2 cellular contexts compared by ENCODE assay signal in the genomic region with DNA sequence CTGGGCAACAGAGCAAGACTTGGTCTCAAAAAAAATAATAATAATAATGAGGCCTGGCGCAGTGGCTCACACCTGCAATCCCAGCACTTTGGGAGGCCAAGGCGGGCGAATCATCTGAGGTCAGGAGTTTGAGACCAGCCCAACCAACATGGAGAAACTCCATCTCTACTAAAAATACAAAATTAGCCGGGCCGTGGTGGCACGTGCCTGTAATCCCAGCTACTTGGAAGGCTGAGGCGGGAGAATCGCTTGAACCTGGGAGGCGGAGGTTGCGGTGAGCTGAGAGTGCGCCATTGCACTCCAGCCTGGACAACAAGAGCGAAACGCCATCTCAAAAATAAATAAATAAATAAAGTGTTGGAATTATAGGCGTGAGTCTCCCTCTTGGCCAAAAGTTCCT. TPM values are rescaled to one million over a fixed set of nuclear protein-coding genes. Genes with fewer than 3 reads are reported as not detected.
"Had no signal": no experiment of that assay in that cellular context is flagged by ENCODE, and none has a peak within 500 bp of the region (broad histone marks: within the 10 kb centered on the region; RNA-seq: fewer than 3 reads in every experiment).

No MANE protein-coding gene starts in this region.

RNA-seq across cellular contexts. Expression of a gene that starts 32.8 kb away (rescaled TPM):
- total RNA-seq: activated CD8-positive, alpha-beta memory T cell treated with anti-CD3 and anti-CD28 coated beads for 36 hours; activated CD8-positive, alpha-beta T cell treated with anti-CD3 and anti-CD28 coated beads, Interleukin-2, amount 10 ng/mL, durations not matched to agents 7 days and 5 days had no signal
